15 cellular contexts compared by ENCODE assay signal in the genomic region with DNA sequence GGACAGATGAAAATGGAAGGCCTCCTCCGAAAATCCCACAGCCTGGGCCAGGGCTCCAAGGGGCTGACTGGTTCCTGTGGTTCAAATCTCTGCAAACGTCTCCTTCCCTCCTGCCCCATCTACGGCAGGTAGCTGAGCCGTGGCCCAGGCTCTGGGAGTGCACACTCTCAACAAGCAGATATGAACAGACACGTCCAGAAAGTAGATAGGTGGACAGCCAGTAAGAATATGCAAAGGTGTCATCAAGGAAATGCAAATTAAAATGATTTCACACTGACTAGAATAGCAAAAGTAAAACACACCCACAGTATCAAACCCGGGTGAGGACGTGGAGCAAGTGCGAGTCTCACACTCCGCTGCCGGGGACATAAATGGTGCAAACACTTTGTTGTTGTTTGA.
DNase-seq lines count a peak whose midpoint lies in the region; ATAC-seq, FAIRE-seq and TF ChIP-seq lines count a peak whose summit lies in the region.
"Had no signal": no experiment of that assay in that cellular context is flagged by ENCODE, and none has a peak within 500 bp of the region (broad histone marks: within the 10 kb centered on the region; RNA-seq: fewer than 3 reads in every experiment).

No MANE protein-coding gene starts in this region.

- intact Hi-C loops in HepG2 (cut with micrococcal nuclease; ENCODE audit: unreplicated experiment): no loop called here
- intact Hi-C loops in prostate gland (cut with DNase I): no loop called here

- POLR2A ChIA-PET in HepG2 (lab: Yijun Ruan, JAX): no interaction called here

- no peaks in the 10 kb centered on the region for H3K9me3 ChIP-seq in liver (ENCODE audit: control insufficient read depth in 4 of 4, low read length in 3 of 4)
- H3K9me3 ChIP-seq in HepG2 (ENCODE audit: low read length): no peaks in the 10 kb centered on the region
- H3K9me3 ChIP-seq in right atrium auricular region: no peaks in the 10 kb centered on the region
- H3K9me3 ChIP-seq in prostate gland: no peaks in the 10 kb centered on the region
- no peaks in the 10 kb centered on the region for H3K9me3 ChIP-seq in WERI-Rb-1 (ENCODE audit: severe bottlenecking)
- H3K9me3 ChIP-seq: neutrophil had no signal

- BruUV-seq in HepG2 (replicated peaks; lab: Mats Ljungman, UMichigan): no TSS peak

- H2AFZ ChIP-seq in HepG2 (ENCODE audit: low read length): no peak overlapping the region

- H3K9ac ChIP-seq in liver (ENCODE audit: low read depth in 1 of 2, low read length in 2 of 2) (no peak overlapping the region), HepG2 (ENCODE audit: insufficient read depth, low read depth, low read length) (no peak overlapping the region)

- peak overlapping the region; percentile 43 to 81 for H3K27ac ChIP-seq in liver (ENCODE audit: low read depth in 1 of 2, low read length in 2 of 2)
- H3K27ac ChIP-seq in HepG2 (ENCODE audit: extremely low read length, insufficient read depth, low read length): no peak overlapping the region
- peak overlapping the region; percentile 82 to 83 for H3K27ac ChIP-seq in right atrium auricular region
- peak overlapping the region; percentile 56 to 70 for H3K27ac ChIP-seq in prostate gland
- H3K27ac ChIP-seq in WERI-Rb-1: no peak overlapping the region
- H3K27ac ChIP-seq: neutrophil, VCaP had no signal

- H3K4me2 ChIP-seq in HepG2 (ENCODE audit: low read depth, low read length): no peak overlapping the region

- ATAC-seq in HepG2: no peak
- ATAC-seq: stimulated activated naive CD8-positive, alpha-beta T cell treated with anti-CD3 and anti-CD28 coated beads, Interleukin-15, amount 100 ng/mL, for 72 hours had no signal

- TF ChIP-seq EP300 in HepG2 (IDR thresholded peaks at IDR 0.05; ENCODE audit: low read depth in 2 of 2, low read length in 2 of 2) (no peak), HepG2 (CRISPR knock-in tag; IDR thresholded peaks at IDR 0.05; ENCODE audit: borderline replicate concordance) (no peak)

- no peaks in the 10 kb centered on the region for H3K36me3 ChIP-seq in liver (ENCODE audit: control insufficient read depth in 4 of 4, insufficient read depth in 3 of 4, low read depth in 1 of 4, low read length in 3 of 4)
- H3K36me3 ChIP-seq in HepG2 (replicated peaks in 1 of 2; ENCODE audit: control insufficient read depth in 1 of 2, insufficient read depth in 2 of 2, low read length in 2 of 2): no peaks in the 10 kb centered on the region
- no peaks in the 10 kb centered on the region for H3K36me3 ChIP-seq in right atrium auricular region
- H3K36me3 ChIP-seq in prostate gland: no peaks in the 10 kb centered on the region
- H3K36me3 ChIP-seq in WERI-Rb-1: peaks cover 3% of the 10 kb centered on the region; the same call in 1 of the 2 replicates
- H3K36me3 ChIP-seq: neutrophil had no signal

- DNase-seq in HepG2 (ENCODE audit: low spot score) (no peak), right atrium auricular region (ENCODE audit: low spot score) (no peak), prostate gland (ENCODE audit: low spot score) (no peak), COLO668 (lab: John Stamatoyannopoulos, UW; ENCODE audit: unreplicated experiment) (no peak), WERI-Rb-1 (no peak), middle frontal gyrus (ENCODE audit: extremely low spot score, low spot score) (no peak)
- DNase-seq in stimulated activated CD4-positive, alpha-beta T cell treated with anti-CD3 and anti-CD28 coated beads, Interleukin-4, amount 100 ng/mL, for 1 hour: no peak
- DNase-seq: NCI-H187; stimulated activated CD4-positive, alpha-beta T cell treated with anti-CD3 and anti-CD28 coated beads, Interleukin-4, amount 100 ng/mL, for 24 hours; stimulated activated naive CD8-positive, alpha-beta T cell treated with anti-CD3 and anti-CD28 coated beads, Interleukin-15, amount 100 ng/mL, for 72 hours had no signal

- FAIRE-seq in HepG2 (lab: Jason Lieb, UNC): no peak
- FAIRE-seq: H54 had no signal

- H3K4me3 ChIP-seq in liver (ENCODE audit: low read depth in 1 of 3, low read length in 3 of 3) (no peak overlapping the region), HepG2 (replicated peaks in 1 of 3; ENCODE audit: insufficient read depth in 1 of 3, low read depth in 2 of 3, low read length in 3 of 3) (no peak overlapping the region), right atrium auricular region (no peak overlapping the region), prostate gland (no peak overlapping the region), WERI-Rb-1 (ENCODE audit: low read depth, low read length) (no peak overlapping the region)
- H3K4me3 ChIP-seq: SK-N-MC had no signal

- no peaks in the 10 kb centered on the region for H4K20me1 ChIP-seq in HepG2 (ENCODE audit: insufficient read depth, low read length)

- H3K4me1 ChIP-seq in liver (ENCODE audit: control insufficient read depth in 4 of 4, insufficient read depth in 4 of 4, low read length in 3 of 4) (peaks cover 1 to 15% (median 4%) of the 10 kb centered on the region in 4 donors), HepG2 (ENCODE audit: insufficient read depth, low read length) (peaks cover 24% of the 10 kb centered on the region), right atrium auricular region (peaks cover 0 to 57% of the 10 kb centered on the region in 2 donors), prostate gland (replicated peaks) (peaks cover 11% of the 10 kb centered on the region)

- 80% methylated on average over 10 of the region's 10 CpGs for WGBS in liver
- WGBS in HepG2 (ENCODE audit: low lambda C conversion rate): 97% methylated on average over 10 of the region's 10 CpGs
- 78% methylated on average over 10 of the region's 10 CpGs for WGBS in prostate gland

- TF ChIP-seq RAD21 in liver (IDR thresholded peaks at IDR 0.05) (no peak), HepG2 (CRISPR knock-in tag; IDR thresholded peaks at IDR 0.05) (no peak)

- TF ChIP-seq CTCF in liver (IDR thresholded peaks at IDR 0.05; ENCODE audit: low read depth, low read length, missing input control) (no peak), HepG2 (CRISPR knock-in tag; IDR thresholded peaks at IDR 0.05) (no peak), right atrium auricular region (IDR thresholded peaks at IDR 0.05) (no peak), prostate gland (IDR thresholded peaks at IDR 0.05) (no peak), WERI-Rb-1 (IDR thresholded peaks at IDR 0.05; ENCODE audit: low read depth, low read length) (no peak)

- no peak for TF ChIP-seq POLR2A in HepG2 (IDR thresholded peaks at IDR 0.05; ENCODE audit: insufficient read depth in 1 of 2, low read depth in 2 of 2, low read length in 2 of 2)
- no peak for TF ChIP-seq POLR2A in prostate gland (IDR thresholded peaks at IDR 0.05)

- H3K79me2 ChIP-seq in HepG2 (ENCODE audit: insufficient read depth, low read length): peaks cover 3% of the 10 kb centered on the region

- H3K27me3 ChIP-seq in liver (ENCODE audit: control insufficient read depth in 4 of 4, insufficient read depth in 4 of 4, low read length in 3 of 4): no peaks in the 10 kb centered on the region
- H3K27me3 ChIP-seq in HepG2 (ENCODE audit: control insufficient read depth in 1 of 2, insufficient read depth in 2 of 2, low read length in 2 of 2): no peaks in the 10 kb centered on the region
- H3K27me3 ChIP-seq in right atrium auricular region: no peaks in the 10 kb centered on the region
- H3K27me3 ChIP-seq in prostate gland (replicated peaks; ENCODE audit: insufficient read depth): no peaks in the 10 kb centered on the region
- no peaks in the 10 kb centered on the region for H3K27me3 ChIP-seq in WERI-Rb-1 (ENCODE audit: insufficient read depth, low read depth, severe bottlenecking)

- in situ Hi-C loops in HepG2 (cut with HindIII; ENCODE audit: extremely low pct_ligation_motif_present, low pct_unique_long_range_greater_than_20kb): loop anchor here (5.0 kb wide), 1 partner anchor 101 kb away; no protein-coding TSS in a partner anchor

- CTCF ChIA-PET in HepG2 (lab: Yijun Ruan, JAX; ENCODE audit: low intra/inter-chr PET ratio, low total read pairs): interaction anchor here (2.1 kb wide), 1 partner anchor 100 kb away, joined by 13 read pairs; no protein-coding TSS in a partner anchor

TF ChIP-seq in liver, 16 proteins besides CTCF, POLR2A, EP300 and RAD21:
- TF ChIP-seq FOXA2 (IDR thresholded peaks at IDR 0.05) (no peak), RXRA (IDR thresholded peaks at IDR 0.05) (no peak), YY1 (IDR thresholded peaks at IDR 0.05) (no peak), HNF4G (IDR thresholded peaks at IDR 0.05) (no peak)

TF ChIP-seq in HepG2, 621 proteins besides CTCF, POLR2A, EP300 and RAD21 (continues in another document):
- TF ChIP-seq MED8 (CRISPR knock-in tag; IDR thresholded peaks at IDR 0.05; ENCODE audit: insufficient replicate concordance) (no peak), KMT2B (CRISPR knock-in tag; IDR thresholded peaks at IDR 0.05) (no peak), RORA (CRISPR knock-in tag; IDR thresholded peaks at IDR 0.05) (no peak), RBM22 (optimal IDR thresholded peaks at IDR 0.05; ENCODE audit: low read length) (no peak), ESRRA (CRISPR knock-in tag; IDR thresholded peaks at IDR 0.05; ENCODE audit: low read depth) (no peak), ZNF83 (CRISPR knock-in tag; IDR thresholded peaks at IDR 0.05; ENCODE audit: borderline replicate concordance) (no peak), ARNT2 (CRISPR knock-in tag; IDR thresholded peaks at IDR 0.05; ENCODE audit: low read depth) (no peak)
- TF ChIP-seq, protein P1, sequence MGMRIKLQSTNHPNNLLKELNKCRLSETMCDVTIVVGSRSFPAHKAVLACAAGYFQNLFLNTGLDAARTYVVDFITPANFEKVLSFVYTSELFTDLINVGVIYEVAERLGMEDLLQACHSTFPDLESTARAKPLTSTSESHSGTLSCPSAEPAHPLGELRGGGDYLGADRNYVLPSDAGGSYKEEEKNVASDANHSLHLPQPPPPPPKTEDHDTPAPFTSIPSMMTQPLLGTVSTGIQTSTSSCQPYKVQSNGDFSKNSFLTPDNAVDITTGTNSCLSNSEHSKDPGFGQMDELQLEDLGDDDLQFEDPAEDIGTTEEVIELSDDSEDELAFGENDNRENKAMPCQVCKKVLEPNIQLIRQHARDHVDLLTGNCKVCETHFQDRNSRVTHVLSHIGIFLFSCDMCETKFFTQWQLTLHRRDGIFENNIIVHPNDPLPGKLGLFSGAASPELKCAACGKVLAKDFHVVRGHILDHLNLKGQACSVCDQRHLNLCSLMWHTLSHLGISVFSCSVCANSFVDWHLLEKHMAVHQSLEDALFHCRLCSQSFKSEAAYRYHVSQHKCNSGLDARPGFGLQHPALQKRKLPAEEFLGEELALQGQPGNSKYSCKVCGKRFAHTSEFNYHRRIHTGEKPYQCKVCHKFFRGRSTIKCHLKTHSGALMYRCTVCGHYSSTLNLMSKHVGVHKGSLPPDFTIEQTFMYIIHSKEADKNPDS (CRISPR knock-in tag; IDR thresholded peaks at IDR 0.05): no peak

Comparison
In these comparisons a context has a peak if more than half of its experiments do, and no peak if none do; other contexts are left out.
1. H3K27ac ChIP-seq: peak in liver (2 of 2), right atrium auricular region (2 of 2) and prostate gland (2 of 2); none in HepG2 (single experiment) and WERI-Rb-1 (single experiment).